Comparison of ENCODE assay signal across 2 cellular contexts in genomic region chr9:98230354-98230753, GRCh38.
TF ChIP-seq lines count a peak whose summit lies in the region.

No MANE protein-coding gene starts in this region.

TF ChIP-seq in A549, 52 proteins besides CTCF, POLR2A, EP300 and RAD21 (continued from another document):
- TF ChIP-seq SMC3 (IDR thresholded peaks at IDR 0.05), result no peak
TF ChIP-seq in A549: peak in this region for 1.

TF ChIP-seq in WTC11, 78 proteins besides CTCF, POLR2A, EP300 and RAD21 (continued from another document):
- TF ChIP-seq E2F4 (CRISPR knock-in tag; IDR thresholded peaks at IDR 0.05; ENCODE audit: borderline replicate concordance, low read depth), result no peak
- no peak for TF ChIP-seq SMAD3 (CRISPR knock-in tag; IDR thresholded peaks at IDR 0.05; ENCODE audit: borderline replicate concordance)
- TF ChIP-seq STAT6 (CRISPR knock-in tag; conservative IDR thresholded peaks at IDR 0.05; ENCODE audit: low read depth), result no peak
- no peak for TF ChIP-seq AR (CRISPR knock-in tag; IDR thresholded peaks at IDR 0.05)
- TF ChIP-seq NFATC4 (CRISPR knock-in tag; IDR thresholded peaks at IDR 0.05), result no peak
- TF ChIP-seq ZBTB43 (CRISPR knock-in tag; IDR thresholded peaks at IDR 0.05), result no peak
- TF ChIP-seq SMAD4 (CRISPR knock-in tag; IDR thresholded peaks at IDR 0.05), result no peak
- no peak for TF ChIP-seq MLX (CRISPR knock-in tag; IDR thresholded peaks at IDR 0.05)
- no peak for TF ChIP-seq ZNF232 (CRISPR knock-in tag; IDR thresholded peaks at IDR 0.05)
- no peak for TF ChIP-seq JAZF1 (CRISPR knock-in tag; IDR thresholded peaks at IDR 0.05)
- TF ChIP-seq E2F1 (CRISPR knock-in tag; IDR thresholded peaks at IDR 0.05), result no peak
- no peak for TF ChIP-seq ATF1 (CRISPR knock-in tag; IDR thresholded peaks at IDR 0.05)
- TF ChIP-seq FOXK1 (CRISPR knock-in tag; IDR thresholded peaks at IDR 0.05), result no peak
- TF ChIP-seq ZMAT4 (CRISPR knock-in tag; IDR thresholded peaks at IDR 0.05), result no peak
- TF ChIP-seq NR3C1 (CRISPR knock-in tag; conservative IDR thresholded peaks at IDR 0.05; ENCODE audit: low read depth), result no peak
TF ChIP-seq in WTC11: peak in this region for 0.
